Comparison of ENCODE assay signal across 1 cellular context in the genomic region with DNA sequence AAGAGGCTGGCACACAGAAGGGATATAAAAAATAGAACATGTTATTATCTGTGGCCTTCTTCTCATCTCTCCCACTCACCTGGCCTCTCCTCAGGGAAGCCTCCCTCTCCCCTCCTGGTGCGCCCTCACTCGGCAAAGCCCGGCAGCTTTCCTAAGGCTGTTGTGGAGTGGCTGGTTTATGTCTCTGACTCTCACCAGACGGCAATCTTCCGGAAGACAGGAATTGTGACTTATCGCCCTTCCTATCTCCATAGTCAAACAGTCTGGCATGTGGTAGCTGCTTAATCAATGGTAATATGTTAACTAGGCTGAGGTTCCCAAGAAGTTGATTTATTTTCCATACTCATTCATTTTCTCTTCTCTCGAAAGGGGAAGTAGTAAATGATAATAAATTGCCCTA.
TF ChIP-seq lines count a peak whose summit lies in the region.

No MANE protein-coding gene starts in this region.

TF ChIP-seq in endothelial cell of umbilical vein, 7 proteins besides CTCF, POLR2A, EP300 and RAD21 (continued from another document):
- TF ChIP-seq, protein P1, sequence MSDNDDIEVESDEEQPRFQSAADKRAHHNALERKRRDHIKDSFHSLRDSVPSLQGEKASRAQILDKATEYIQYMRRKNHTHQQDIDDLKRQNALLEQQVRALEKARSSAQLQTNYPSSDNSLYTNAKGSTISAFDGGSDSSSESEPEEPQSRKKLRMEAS (IDR thresholded peaks at IDR 0.05; ENCODE audit: insufficient read depth, insufficient read length): no peak
- TF ChIP-seq EZH2 (IDR thresholded peaks at IDR 0.05; ENCODE audit: borderline replicate concordance, low read depth, low read length, severe bottlenecking): no peak
TF ChIP-seq in endothelial cell of umbilical vein: peak in this region for 0.
